Comparison of ENCODE assay signal across 1 cellular context in the genomic region with DNA sequence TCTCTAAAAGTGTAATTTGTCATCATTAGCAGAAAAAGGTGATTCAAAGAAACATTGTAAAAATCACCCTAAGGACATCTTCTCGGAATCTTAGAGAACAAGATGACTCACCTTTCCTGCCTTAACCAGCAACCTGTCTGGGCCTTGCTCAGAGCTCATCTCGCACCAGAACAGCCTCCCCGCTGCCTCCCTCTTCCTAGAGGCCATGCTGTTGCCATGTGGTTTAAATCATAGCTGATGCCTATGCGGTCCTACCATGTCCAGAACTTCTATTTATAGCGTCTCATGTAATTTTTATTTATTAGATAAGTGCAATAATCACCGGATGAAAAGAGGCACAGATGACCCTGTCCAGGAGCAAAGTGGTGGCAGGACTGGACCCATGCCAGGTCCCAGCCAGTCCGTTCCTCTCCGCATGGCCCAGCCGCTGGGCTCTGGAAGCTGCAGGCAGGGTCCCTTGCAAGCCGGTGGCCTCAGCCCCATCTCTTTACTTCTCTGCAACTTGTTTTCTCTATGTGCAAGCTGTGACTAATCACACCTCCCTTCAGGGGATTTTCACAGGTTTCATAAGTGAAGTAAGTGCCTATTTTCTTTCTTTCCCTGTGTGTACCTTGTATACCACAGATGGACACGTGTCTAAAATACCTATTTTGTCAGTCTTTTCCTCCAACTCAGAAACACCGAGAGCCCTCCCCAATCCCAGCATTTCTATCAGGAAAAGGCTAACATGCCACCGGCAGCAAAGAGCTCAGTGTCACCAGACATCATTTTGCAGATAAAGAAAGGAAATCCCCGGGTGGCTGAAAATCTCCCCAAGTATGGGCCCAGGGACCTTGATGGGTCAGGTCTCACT.
TF ChIP-seq lines count a peak whose summit lies in the region.

No MANE protein-coding gene starts in this region.

TF ChIP-seq in GM12878, 131 proteins besides CTCF, POLR2A, EP300 and RAD21 (continued from another document):
- TF ChIP-seq, protein P1, sequence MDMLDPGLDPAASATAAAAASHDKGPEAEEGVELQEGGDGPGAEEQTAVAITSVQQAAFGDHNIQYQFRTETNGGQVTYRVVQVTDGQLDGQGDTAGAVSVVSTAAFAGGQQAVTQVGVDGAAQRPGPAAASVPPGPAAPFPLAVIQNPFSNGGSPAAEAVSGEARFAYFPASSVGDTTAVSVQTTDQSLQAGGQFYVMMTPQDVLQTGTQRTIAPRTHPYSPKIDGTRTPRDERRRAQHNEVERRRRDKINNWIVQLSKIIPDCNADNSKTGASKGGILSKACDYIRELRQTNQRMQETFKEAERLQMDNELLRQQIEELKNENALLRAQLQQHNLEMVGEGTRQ (IDR thresholded peaks at IDR 0.05; ENCODE audit: borderline replicate concordance, low read depth, low read length), result peak; percentile 37; the same call in 1 of the 2 replicates
- TF ChIP-seq POU2F2 (IDR thresholded peaks at IDR 0.05; ENCODE audit: borderline replicate concordance, low read depth, low read length) (no peak), TAF1 (IDR thresholded peaks at IDR 0.05; ENCODE audit: borderline replicate concordance, low read depth, low read length) (no peak), YBX1 (IDR thresholded peaks at IDR 0.05) (no peak), CREM (IDR thresholded peaks at IDR 0.05; ENCODE audit: low read depth) (peak; percentile 62), ESRRA (IDR thresholded peaks at IDR 0.05; ENCODE audit: low read length) (no peak), SREBF1 (IDR thresholded peaks at IDR 0.05; ENCODE audit: low read length) (no peak), ZNF622 (IDR thresholded peaks at IDR 0.05) (no peak), EGR1 (IDR thresholded peaks at IDR 0.05; ENCODE audit: borderline replicate concordance in 1 of 2, low read depth in 2 of 2, low read length in 2 of 2) (no peak), IKZF2 (IDR thresholded peaks at IDR 0.05) (peak; percentile 75 to 87; a peak in 3 of 4 replicates), TCF12 (IDR thresholded peaks at IDR 0.05; ENCODE audit: low read depth, low read length) (0 out of 2 replicates have a peak, but pooled peaks have one; percentile 48), SUZ12 (IDR thresholded peaks at IDR 0.05; ENCODE audit: unreplicated experiment) (no peak), NRF1 (conservative IDR thresholded peaks at IDR 0.05; ENCODE audit: low read depth, low read length) (no peak), SUPT20H (IDR thresholded peaks at IDR 0.05; ENCODE audit: borderline replicate concordance, control insufficient read depth, low read depth, low read length) (no peak), BACH1 (IDR thresholded peaks at IDR 0.05; ENCODE audit: borderline replicate concordance) (no peak), BMI1 (IDR thresholded peaks at IDR 0.05; ENCODE audit: borderline replicate concordance) (peak; percentile 10; the same call in 1 of the 2 replicates)
- TF ChIP-seq, protein P2, sequence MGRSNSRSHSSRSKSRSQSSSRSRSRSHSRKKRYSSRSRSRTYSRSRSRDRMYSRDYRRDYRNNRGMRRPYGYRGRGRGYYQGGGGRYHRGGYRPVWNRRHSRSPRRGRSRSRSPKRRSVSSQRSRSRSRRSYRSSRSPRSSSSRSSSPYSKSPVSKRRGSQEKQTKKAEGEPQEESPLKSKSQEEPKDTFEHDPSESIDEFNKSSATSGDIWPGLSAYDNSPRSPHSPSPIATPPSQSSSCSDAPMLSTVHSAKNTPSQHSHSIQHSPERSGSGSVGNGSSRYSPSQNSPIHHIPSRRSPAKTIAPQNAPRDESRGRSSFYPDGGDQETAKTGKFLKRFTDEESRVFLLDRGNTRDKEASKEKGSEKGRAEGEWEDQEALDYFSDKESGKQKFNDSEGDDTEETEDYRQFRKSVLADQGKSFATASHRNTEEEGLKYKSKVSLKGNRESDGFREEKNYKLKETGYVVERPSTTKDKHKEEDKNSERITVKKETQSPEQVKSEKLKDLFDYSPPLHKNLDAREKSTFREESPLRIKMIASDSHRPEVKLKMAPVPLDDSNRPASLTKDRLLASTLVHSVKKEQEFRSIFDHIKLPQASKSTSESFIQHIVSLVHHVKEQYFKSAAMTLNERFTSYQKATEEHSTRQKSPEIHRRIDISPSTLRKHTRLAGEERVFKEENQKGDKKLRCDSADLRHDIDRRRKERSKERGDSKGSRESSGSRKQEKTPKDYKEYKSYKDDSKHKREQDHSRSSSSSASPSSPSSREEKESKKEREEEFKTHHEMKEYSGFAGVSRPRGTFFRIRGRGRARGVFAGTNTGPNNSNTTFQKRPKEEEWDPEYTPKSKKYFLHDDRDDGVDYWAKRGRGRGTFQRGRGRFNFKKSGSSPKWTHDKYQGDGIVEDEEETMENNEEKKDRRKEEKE (IDR thresholded peaks at IDR 0.05), result no peak
- TF ChIP-seq, protein P3, sequence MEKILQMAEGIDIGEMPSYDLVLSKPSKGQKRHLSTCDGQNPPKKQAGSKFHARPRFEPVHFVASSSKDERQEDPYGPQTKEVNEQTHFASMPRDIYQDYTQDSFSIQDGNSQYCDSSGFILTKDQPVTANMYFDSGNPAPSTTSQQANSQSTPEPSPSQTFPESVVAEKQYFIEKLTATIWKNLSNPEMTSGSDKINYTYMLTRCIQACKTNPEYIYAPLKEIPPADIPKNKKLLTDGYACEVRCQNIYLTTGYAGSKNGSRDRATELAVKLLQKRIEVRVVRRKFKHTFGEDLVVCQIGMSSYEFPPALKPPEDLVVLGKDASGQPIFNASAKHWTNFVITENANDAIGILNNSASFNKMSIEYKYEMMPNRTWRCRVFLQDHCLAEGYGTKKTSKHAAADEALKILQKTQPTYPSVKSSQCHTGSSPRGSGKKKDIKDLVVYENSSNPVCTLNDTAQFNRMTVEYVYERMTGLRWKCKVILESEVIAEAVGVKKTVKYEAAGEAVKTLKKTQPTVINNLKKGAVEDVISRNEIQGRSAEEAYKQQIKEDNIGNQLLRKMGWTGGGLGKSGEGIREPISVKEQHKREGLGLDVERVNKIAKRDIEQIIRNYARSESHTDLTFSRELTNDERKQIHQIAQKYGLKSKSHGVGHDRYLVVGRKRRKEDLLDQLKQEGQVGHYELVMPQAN (conservative IDR thresholded peaks at IDR 0.05), result no peak
- TF ChIP-seq, protein P4, sequence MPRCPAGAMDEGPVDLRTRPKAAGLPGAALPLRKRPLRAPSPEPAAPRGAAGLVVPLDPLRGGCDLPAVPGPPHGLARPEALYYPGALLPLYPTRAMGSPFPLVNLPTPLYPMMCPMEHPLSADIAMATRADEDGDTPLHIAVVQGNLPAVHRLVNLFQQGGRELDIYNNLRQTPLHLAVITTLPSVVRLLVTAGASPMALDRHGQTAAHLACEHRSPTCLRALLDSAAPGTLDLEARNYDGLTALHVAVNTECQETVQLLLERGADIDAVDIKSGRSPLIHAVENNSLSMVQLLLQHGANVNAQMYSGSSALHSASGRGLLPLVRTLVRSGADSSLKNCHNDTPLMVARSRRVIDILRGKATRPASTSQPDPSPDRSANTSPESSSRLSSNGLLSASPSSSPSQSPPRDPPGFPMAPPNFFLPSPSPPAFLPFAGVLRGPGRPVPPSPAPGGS (IDR thresholded peaks at IDR 0.05; ENCODE audit: borderline replicate concordance, insufficient read depth, low read depth, low read length, poor library complexity, severe bottlenecking), result no peak
- TF ChIP-seq, protein P5, sequence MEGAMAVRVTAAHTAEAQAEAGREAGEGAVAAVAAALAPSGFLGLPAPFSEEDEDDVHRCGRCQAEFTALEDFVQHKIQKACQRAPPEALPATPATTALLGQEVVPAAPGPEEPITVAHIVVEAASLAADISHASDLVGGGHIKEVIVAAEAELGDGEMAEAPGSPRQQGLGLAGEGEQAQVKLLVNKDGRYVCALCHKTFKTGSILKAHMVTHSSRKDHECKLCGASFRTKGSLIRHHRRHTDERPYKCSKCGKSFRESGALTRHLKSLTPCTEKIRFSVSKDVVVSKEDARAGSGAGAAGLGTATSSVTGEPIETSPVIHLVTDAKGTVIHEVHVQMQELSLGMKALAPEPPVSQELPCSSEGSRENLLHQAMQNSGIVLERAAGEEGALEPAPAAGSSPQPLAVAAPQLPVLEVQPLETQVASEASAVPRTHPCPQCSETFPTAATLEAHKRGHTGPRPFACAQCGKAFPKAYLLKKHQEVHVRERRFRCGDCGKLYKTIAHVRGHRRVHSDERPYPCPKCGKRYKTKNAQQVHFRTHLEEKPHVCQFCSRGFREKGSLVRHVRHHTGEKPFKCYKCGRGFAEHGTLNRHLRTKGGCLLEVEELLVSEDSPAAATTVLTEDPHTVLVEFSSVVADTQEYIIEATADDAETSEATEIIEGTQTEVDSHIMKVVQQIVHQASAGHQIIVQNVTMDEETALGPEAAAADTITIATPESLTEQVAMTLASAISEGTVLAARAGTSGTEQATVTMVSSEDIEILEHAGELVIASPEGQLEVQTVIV (IDR thresholded peaks at IDR 0.05; ENCODE audit: borderline replicate concordance, partially characterized antibody), result no peak
